ENCODE assay signal across 7 cellular contexts in the genomic region with DNA sequence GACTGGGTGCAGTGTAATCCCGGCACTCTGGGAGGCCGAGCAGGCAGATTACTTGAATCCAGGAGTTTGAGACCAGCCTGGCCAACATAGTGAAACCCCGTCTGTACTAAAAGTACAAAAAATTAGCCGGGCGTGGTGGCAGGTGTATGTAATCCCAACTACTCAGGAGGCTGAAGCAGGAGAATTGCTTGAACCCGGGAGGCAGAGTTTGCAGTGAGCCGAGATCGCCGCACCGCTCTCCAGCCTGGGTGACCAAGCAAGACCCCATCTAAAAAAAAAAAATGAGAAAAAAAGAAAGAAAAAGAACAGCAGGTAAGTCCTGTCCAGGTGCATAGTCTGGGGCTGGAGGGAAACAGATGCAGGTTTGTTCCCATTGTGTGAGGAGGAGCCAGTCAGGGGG. TPM values are rescaled to one million over a fixed set of nuclear protein-coding genes. Genes with fewer than 3 reads are reported as not detected.
DNase-seq lines count a peak whose midpoint lies in the region; ATAC-seq, FAIRE-seq and TF ChIP-seq lines count a peak whose summit lies in the region.
"Not testable (repeated sequence)": the region's sequence is repeated elsewhere in the genome, so short reads cannot be mapped to it uniquely, and the experiment has no call there.

No MANE protein-coding gene starts in this region.

- H2BK15ac ChIP-seq in neuronal stem cell (ENCODE audit: low read length): not testable (repeated sequence)

- H3K4me3 Mint-ChIP-seq in T-helper 17 cell: peak overlapping the region; percentile 45
- peak overlapping the region; percentile 70 for H3K4me3 Mint-ChIP-seq in astrocyte (ENCODE audit: unreplicated experiment)

- ATAC-seq in A549; T-helper 17 cell; Right ventricle myocardium superior (ENCODE audit: poor library complexity): not testable (repeated sequence)

- H4K8ac ChIP-seq in neuronal stem cell (ENCODE audit: low read depth, low read length): not testable (repeated sequence)

- H3K18ac ChIP-seq in neuronal stem cell (ENCODE audit: low read length): not testable (repeated sequence)

- H3K36me3 ChIP-seq in OCI-LY3 (replicated peaks; ENCODE audit: low read depth, low read length); astrocyte (ENCODE audit: insufficient read depth, low read length); neuronal stem cell (replicated peaks in 1 of 2; ENCODE audit: control insufficient read depth in 2 of 2, insufficient read depth in 2 of 2, low read length in 2 of 2): not testable (repeated sequence)

- intact Hi-C loops in Right ventricle myocardium superior (cut with DNase I): not testable (repeated sequence)

- H2BK12ac ChIP-seq in neuronal stem cell (ENCODE audit: low read length): not testable (repeated sequence)

- not testable (repeated sequence) for TF ChIP-seq POLR2A in A549 (IDR thresholded peaks at IDR 0.05; ENCODE audit: low read length)

- WGBS in A549 (ENCODE audit: missing lambda C conversion rate): 74% methylated on average over 10 of the region's 10 CpGs
- no CpG with 5 or more reads among the region's 10 CpGs for WGBS in neuronal stem cell (ENCODE audit: extremely low coverage in 2 of 2, insufficient read length in 2 of 2, insufficient replicate concordance in 1 of 2), 2 donors

- not testable (repeated sequence) for H3K27ac ChIP-seq in A549; OCI-LY3 (ENCODE audit: low read length); astrocyte (ENCODE audit: low read depth, low read length); neuronal stem cell (replicated peaks; ENCODE audit: low read length)

- H2AFZ ChIP-seq in OCI-LY3 (ENCODE audit: low read depth, low read length); astrocyte (ENCODE audit: low read depth, low read length): not testable (repeated sequence)
- peak overlapping the region; percentile 82 for H2AFZ ChIP-seq in neuronal stem cell (ENCODE audit: low read length)

- not testable (repeated sequence) for H3K4me3 ChIP-seq in A549; astrocyte (ENCODE audit: insufficient read depth, low read depth, low read length); neuronal stem cell (ENCODE audit: low read length in 2 of 2)
- H3K4me3 ChIP-seq in GM12875 (ENCODE audit: low read depth, low read length) (peak overlapping the region; percentile 16), OCI-LY3 (ENCODE audit: low read length) (peak overlapping the region; percentile 5; the same call in 1 of the 2 replicates)

- H2BK5ac ChIP-seq in neuronal stem cell (ENCODE audit: low read length): not testable (repeated sequence)

- not testable (repeated sequence) for H3K79me1 ChIP-seq in neuronal stem cell (ENCODE audit: low read depth, low read length)

- peak overlapping the region; percentile 45 for H3K23ac ChIP-seq in neuronal stem cell (ENCODE audit: low read depth, low read length, poor library complexity)

- H3K79me2 ChIP-seq in OCI-LY3 (ENCODE audit: low read length): peaks cover 11% of the 10 kb centered on the region
- not testable (repeated sequence) for H3K79me2 ChIP-seq in astrocyte (ENCODE audit: insufficient read depth, low read length)

- H3K4me1 ChIP-seq in A549: peaks cover 17% of the 10 kb centered on the region
- peaks cover 44% of the 10 kb centered on the region for H3K4me1 ChIP-seq in OCI-LY3 (ENCODE audit: low read length)
- peaks cover 11% of the 10 kb centered on the region for H3K4me1 ChIP-seq in astrocyte (ENCODE audit: insufficient read depth, low read length)
- not testable (repeated sequence) for H3K4me1 ChIP-seq in neuronal stem cell (ENCODE audit: control insufficient read depth in 2 of 2, insufficient read depth in 1 of 2, low read depth in 1 of 2, low read length in 2 of 2)

- H2BK120ac ChIP-seq in neuronal stem cell (ENCODE audit: low read depth, low read length): not testable (repeated sequence)

- not testable (repeated sequence) for H2AK5ac ChIP-seq in neuronal stem cell (ENCODE audit: low read depth, low read length)

- H3K9me3 ChIP-seq in A549; OCI-LY3 (ENCODE audit: insufficient read depth, low read length); T-helper 17 cell (ENCODE audit: control insufficient read depth, low read length, poor library complexity, severe bottlenecking); astrocyte (ENCODE audit: insufficient read depth, low read depth, low read length); neuronal stem cell (replicated peaks in 1 of 2; ENCODE audit: control insufficient read depth in 2 of 2, insufficient read depth in 1 of 2, low read depth in 1 of 2, low read length in 2 of 2): not testable (repeated sequence)

- not testable (repeated sequence) for H3K9ac ChIP-seq in OCI-LY3 (ENCODE audit: low read length); astrocyte (ENCODE audit: low read length); neuronal stem cell (ENCODE audit: low read depth, low read length, poor library complexity)

- peak overlapping the region; percentile 63 for H3K27ac Mint-ChIP-seq in T-helper 17 cell
- not testable (repeated sequence) for H3K27ac Mint-ChIP-seq in astrocyte (ENCODE audit: unreplicated experiment)

- not testable (repeated sequence) for H3K36me3 Mint-ChIP-seq in T-helper 17 cell (ENCODE audit: low read depth); astrocyte (ENCODE audit: low read depth, unreplicated experiment)

- POLR2A ChIA-PET in A549 (lab: Yijun Ruan, JAX): interaction anchor here (0.6 to 2.2 kb wide), 3 partner anchors 13 to 195 kb away, joined by 4 to 8 read pairs (median 4); a partner anchor contains a TSS

- H3K27me3 Mint-ChIP-seq in T-helper 17 cell; astrocyte (ENCODE audit: low read depth, unreplicated experiment): not testable (repeated sequence)

- not testable (repeated sequence) for H3K14ac ChIP-seq in neuronal stem cell (ENCODE audit: low read length)

- TF ChIP-seq RAD21 in A549 (conservative IDR thresholded peaks at IDR 0.05 in 1 of 2, IDR thresholded peaks at IDR 0.05 in 1 of 2): not testable (repeated sequence)

- DNase-seq in A549 (ENCODE audit: low read depth in 1 of 2, low spot score in 1 of 2); T-helper 17 cell; astrocyte (ENCODE audit: low read depth); neuronal stem cell (ENCODE audit: low spot score): not testable (repeated sequence)
- peak; percentile 14 for DNase-seq in Right ventricle myocardium superior

- not testable (repeated sequence) for H4K20me1 ChIP-seq in OCI-LY3 (ENCODE audit: insufficient read depth, low read length); astrocyte (ENCODE audit: insufficient read depth, low read length)

- not testable (repeated sequence) for H3K27me3 ChIP-seq in OCI-LY3 (ENCODE audit: low read depth, low read length); astrocyte (ENCODE audit: insufficient read depth, low read length); neuronal stem cell (ENCODE audit: control insufficient read depth in 3 of 3, insufficient read depth in 3 of 3, low read depth in 1 of 3, low read length in 3 of 3)

- H4K91ac ChIP-seq in neuronal stem cell (ENCODE audit: low read depth, low read length, poor library complexity): not testable (repeated sequence)

- not testable (repeated sequence) for H3K9me3 Mint-ChIP-seq in astrocyte (ENCODE audit: unreplicated experiment)

- not testable (repeated sequence) for FAIRE-seq in A549 (lab: Jason Lieb, UNC); astrocyte (lab: Jason Lieb, UNC)

- peaks cover 20% of the 10 kb centered on the region for H3K4me1 Mint-ChIP-seq in T-helper 17 cell
- H3K4me1 Mint-ChIP-seq in astrocyte (ENCODE audit: low read depth, unreplicated experiment): not testable (repeated sequence)

- peak overlapping the region; percentile 83; the same call in 2 of the 3 replicates for H3K4me2 ChIP-seq in A549
- H3K4me2 ChIP-seq in OCI-LY3 (ENCODE audit: low read length): peak overlapping the region; percentile 73
- H3K4me2 ChIP-seq in astrocyte (ENCODE audit: low read length); neuronal stem cell (ENCODE audit: insufficient read depth, low read length, poor library complexity, severe bottlenecking): not testable (repeated sequence)

- TF ChIP-seq CTCF in A549 (IDR thresholded peaks at IDR 0.05); GM12875 (IDR thresholded peaks at IDR 0.05; ENCODE audit: borderline replicate concordance, insufficient read depth, low read depth, low read length); OCI-LY3 (IDR thresholded peaks at IDR 0.05; ENCODE audit: low read depth, low read length); astrocyte (IDR thresholded peaks at IDR 0.05; ENCODE audit: insufficient read depth, low read depth, low read length): not testable (repeated sequence)

- H3K4ac ChIP-seq in neuronal stem cell (ENCODE audit: low read length): not testable (repeated sequence)

- CTCF ChIA-PET in A549 (lab: Yijun Ruan, JAX): interaction anchor here (0.6 to 28.4 kb wide), 76 partner anchors 8 to 368 kb away, joined by 3 to 684 read pairs (median 5); a partner anchor contains a TSS

- not testable (repeated sequence) for TF ChIP-seq EP300 in A549 (IDR thresholded peaks at IDR 0.05)

RNA-seq across cellular contexts. Expression of a gene that starts 3.8 kb away (rescaled TPM):
- polyA plus RNA-seq in A549 (2011; rRNA removed) (2.9 and 3.0 TPM in 2 replicates), A549 (2017; fragmentation: RNase III; extraction: RNeasy Plus Mini Kit Qiagen cat#74134 plus additional on column Dnase treatment) (0.83 to 1.0 TPM (median 0.97 TPM) in 3 replicates)
- polyA plus RNA-seq in A549 (2012; cell fraction: cytosol; rRNA removed): 1.3 and 1.7 TPM in 2 replicates
- 3.1 and 3.8 TPM in 2 replicates for polyA plus RNA-seq in A549 (2012; cell fraction: nucleus; rRNA removed)
- 2.7 and 4.2 TPM in 2 replicates for polyA minus RNA-seq in A549 (2011; rRNA and poly(A)+ RNA removed)
- total RNA-seq in T-helper 17 cell (1 to 10 TPM; 2.2 to 8.6 TPM), astrocyte (1.5 and 2.0 TPM in 2 replicates), Right ventricle myocardium superior (2.2 TPM)
- polyA plus RNA-seq in neuronal stem cell (2013, experiment 1 of 2): 0.03 TPM
- polyA plus RNA-seq in neuronal stem cell (2013, experiment 2 of 2): 0.10 TPM

RNA-seq across cellular contexts. Expression of a gene that starts 31.9 kb away (rescaled TPM):
- polyA plus RNA-seq in A549 (2011; rRNA removed): 300 and 364 TPM in 2 replicates
- 289 and 308 TPM in 2 replicates for polyA plus RNA-seq in A549 (2012; cell fraction: cytosol; rRNA removed)
- 226 and 322 TPM in 2 replicates for polyA plus RNA-seq in A549 (2012; cell fraction: nucleus; rRNA removed)
- 343 to 377 TPM (median 361 TPM) in 3 replicates for polyA plus RNA-seq in A549 (2017; fragmentation: RNase III; extraction: RNeasy Plus Mini Kit Qiagen cat#74134 plus additional on column Dnase treatment)
- polyA minus RNA-seq in A549 (2011; rRNA and poly(A)+ RNA removed): 229 and 243 TPM in 2 replicates
- 100 to 1,000 TPM; 242 to 255 TPM for total RNA-seq in T-helper 17 cell
- total RNA-seq in astrocyte: 323 and 361 TPM in 2 replicates
- total RNA-seq in Right ventricle myocardium superior: 166 TPM
- polyA plus RNA-seq in neuronal stem cell (2013, experiment 1 of 2): 230 TPM
- 234 TPM for polyA plus RNA-seq in neuronal stem cell (2013, experiment 2 of 2)

RNA-seq across cellular contexts. Expression of a gene that starts 48.1 kb away (rescaled TPM):
- 44.6 and 46.6 TPM in 2 replicates for polyA plus RNA-seq in A549 (2011; rRNA removed)
- polyA plus RNA-seq in A549 (2012; cell fraction: cytosol; rRNA removed): 42.0 and 53.9 TPM in 2 replicates
- 18.2 and 37.6 TPM in 2 replicates for polyA plus RNA-seq in A549 (2012; cell fraction: nucleus; rRNA removed)
- polyA plus RNA-seq in A549 (2017; fragmentation: RNase III; extraction: RNeasy Plus Mini Kit Qiagen cat#74134 plus additional on column Dnase treatment): 70.9 to 77.7 TPM (median 71.2 TPM) in 3 replicates
- 55.7 and 58.3 TPM in 2 replicates for polyA minus RNA-seq in A549 (2011; rRNA and poly(A)+ RNA removed)
- total RNA-seq in T-helper 17 cell: 10 to 100 TPM in 1 of 2 donors, 1 to 10 TPM in 1; 9.5 to 12.4 TPM
- total RNA-seq in astrocyte: 10.3 and 12.3 TPM in 2 replicates
- total RNA-seq in Right ventricle myocardium superior: 9.4 TPM
- 48.8 TPM for polyA plus RNA-seq in neuronal stem cell (2013, experiment 1 of 2)
- polyA plus RNA-seq in neuronal stem cell (2013, experiment 2 of 2): 48.1 TPM
